In the genomic region with DNA sequence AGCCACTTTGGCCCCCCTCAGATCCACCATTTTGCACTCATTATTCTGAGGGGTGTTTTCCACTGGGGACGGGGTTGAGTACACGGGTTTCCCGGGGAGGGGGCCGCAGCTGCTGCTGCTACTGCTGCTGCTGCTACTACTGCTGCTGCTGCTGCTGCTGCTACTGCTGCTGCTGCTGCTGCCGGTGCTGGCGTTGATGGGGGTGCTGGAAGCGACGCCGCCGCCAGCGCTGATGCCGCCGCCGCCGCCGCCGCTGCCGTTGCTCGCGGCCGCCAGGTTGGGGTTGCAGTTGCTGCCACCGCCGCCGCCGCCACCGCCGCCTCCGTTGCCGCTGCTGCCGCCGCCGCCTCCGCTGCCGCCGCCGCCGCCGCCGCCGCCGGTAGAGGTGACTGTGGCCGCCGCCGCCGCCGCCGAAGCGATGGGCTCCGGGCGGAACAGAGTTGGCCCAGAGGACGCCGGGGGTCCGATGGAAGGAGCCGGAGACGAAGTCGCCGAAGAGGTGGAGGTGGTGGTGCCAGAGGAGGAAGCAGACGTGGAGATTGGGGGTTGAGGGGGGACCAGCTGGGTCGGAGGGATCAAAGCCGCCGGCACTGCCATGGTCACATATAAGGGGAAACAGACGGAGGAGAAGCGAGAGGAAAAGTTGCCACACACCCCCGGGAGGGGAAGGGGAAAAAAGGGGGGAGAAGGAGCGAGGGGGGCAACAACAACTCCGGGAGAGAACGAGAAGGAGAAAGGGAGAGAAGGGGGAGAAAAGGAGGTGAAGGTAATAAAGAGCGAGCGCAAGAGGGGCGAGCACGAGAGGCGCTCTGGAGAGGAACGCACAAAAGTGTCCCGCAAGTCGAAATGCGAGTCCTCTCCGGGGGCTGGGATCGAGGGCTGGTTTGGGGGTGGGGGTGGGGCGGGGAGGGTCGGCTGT, we compare ENCODE assay signal across 8 cellular contexts. TPM values are rescaled to one million over a fixed set of nuclear protein-coding genes. Genes with fewer than 3 reads are reported as not detected.
DNase-seq lines count a peak whose midpoint lies in the region; ATAC-seq and TF ChIP-seq lines count a peak whose summit lies in the region.

No MANE protein-coding gene starts in this region.

- H3K4ac ChIP-seq in neuronal stem cell (ENCODE audit: low read length) = peak overlapping the region; percentile 95

- H3K27me3 ChIP-seq in foreskin keratinocyte = peaks cover 93% of the 10 kb centered on the region
- H3K27me3 ChIP-seq in neuronal stem cell (ENCODE audit: control insufficient read depth in 3 of 3, insufficient read depth in 3 of 3, low read depth in 1 of 3, low read length in 3 of 3) = no peaks in the 10 kb centered on the region

- H2BK15ac ChIP-seq in neuronal stem cell (ENCODE audit: low read length) = peak overlapping the region; percentile 97

- H3K9ac ChIP-seq in neuronal stem cell (ENCODE audit: low read depth, low read length, poor library complexity) = peak overlapping the region; percentile 99

- peak overlapping the region; percentile 100 for H3K18ac ChIP-seq in neuronal stem cell (ENCODE audit: low read length)

- peak; percentile 61 for ATAC-seq in HG03432 (IDR thresholded peaks at IDR 0.05; ENCODE audit: unreplicated experiment)
- ATAC-seq in activated CD8-positive, alpha-beta memory T cell treated with anti-CD3 and anti-CD28 coated beads, Interleukin-2, amount 10 ng/mL, durations not matched to agents 7 days and 5 days = no peak
- ATAC-seq in foreskin keratinocyte = peak; percentile 55
- ATAC-seq in GM21619 (IDR thresholded peaks at IDR 0.05; ENCODE audit: unreplicated experiment) = no peak

- peaks cover 58% of the 10 kb centered on the region for H3K27me3 Mint-ChIP-seq in activated CD8-positive, alpha-beta memory T cell treated with anti-CD3 and anti-CD28 coated beads, Interleukin-2, amount 10 ng/mL, durations not matched to agents 7 days and 5 days

- peak overlapping the region; percentile 97 for H2BK12ac ChIP-seq in neuronal stem cell (ENCODE audit: low read length)

- H3K9me3 ChIP-seq in neuronal stem cell (replicated peaks in 1 of 2; ENCODE audit: control insufficient read depth in 2 of 2, insufficient read depth in 1 of 2, low read depth in 1 of 2, low read length in 2 of 2) = no peaks in the 10 kb centered on the region

- CTCF ChIA-PET in activated CD8-positive, alpha-beta memory T cell treated with anti-CD3 and anti-CD28 coated beads, Interleukin-2, amount 10 ng/mL, durations not matched to agents 7 days and 5 days (lab: Charles Lee) = no interaction called here

- peak overlapping the region; percentile 100 for H3K14ac ChIP-seq in neuronal stem cell (ENCODE audit: low read length)

- H3K79me1 ChIP-seq in neuronal stem cell (ENCODE audit: low read depth, low read length) = peaks cover 10% of the 10 kb centered on the region

- DNase-seq in DMS 273 (lab: John Stamatoyannopoulos, UW; ENCODE audit: unreplicated experiment) = peak; percentile 66
- DNase-seq in DMS 273 treated with DMSO at 0.1 percent for 48 hours (lab: John Stamatoyannopoulos, UW) = no peak
- DNase-seq in activated CD8-positive, alpha-beta memory T cell treated with anti-CD3 and anti-CD28 coated beads, Interleukin-2, amount 10 ng/mL, durations not matched to agents 7 days and 5 days = no peak
- no peak for DNase-seq in foreskin keratinocyte
- no peak for DNase-seq in neuronal stem cell (ENCODE audit: low spot score)
- DNase-seq in COLO829 (ENCODE audit: low spot score) = no peak

- peak overlapping the region; percentile 97 for H2AK5ac ChIP-seq in neuronal stem cell (ENCODE audit: low read depth, low read length)

- H3K27ac Mint-ChIP-seq in activated CD8-positive, alpha-beta memory T cell treated with anti-CD3 and anti-CD28 coated beads, Interleukin-2, amount 10 ng/mL, durations not matched to agents 7 days and 5 days = no peak overlapping the region

- peak overlapping the region; percentile 90 to 100 for H3K4me3 ChIP-seq in neuronal stem cell (ENCODE audit: low read length in 2 of 2)

- WGBS in neuronal stem cell (ENCODE audit: extremely low coverage in 2 of 2, insufficient read length in 2 of 2, insufficient replicate concordance in 1 of 2), 2 donors = no CpG with 5 or more reads among the region's 80 CpGs

- H4K8ac ChIP-seq in neuronal stem cell (ENCODE audit: low read depth, low read length) = no peak overlapping the region

- H3K23ac ChIP-seq in neuronal stem cell (ENCODE audit: low read depth, low read length, poor library complexity) = peak overlapping the region; percentile 89

- peaks cover 18% of the 10 kb centered on the region for H3K4me1 Mint-ChIP-seq in activated CD8-positive, alpha-beta memory T cell treated with anti-CD3 and anti-CD28 coated beads, Interleukin-2, amount 10 ng/mL, durations not matched to agents 7 days and 5 days

- H3K36me3 ChIP-seq in neuronal stem cell (replicated peaks in 1 of 2; ENCODE audit: control insufficient read depth in 2 of 2, insufficient read depth in 2 of 2, low read length in 2 of 2) = no peaks in the 10 kb centered on the region

- TF ChIP-seq CTCF in foreskin keratinocyte (conservative IDR thresholded peaks at IDR 0.05) = no peak

- no peaks in the 10 kb centered on the region for H3K4me1 ChIP-seq in foreskin keratinocyte
- H3K4me1 ChIP-seq in neuronal stem cell (ENCODE audit: control insufficient read depth in 2 of 2, insufficient read depth in 1 of 2, low read depth in 1 of 2, low read length in 2 of 2) = peaks cover 4 to 15% of the 10 kb centered on the region in 2 donors

- peak overlapping the region; percentile 91 for H2AFZ ChIP-seq in neuronal stem cell (ENCODE audit: low read length)

- H2BK5ac ChIP-seq in neuronal stem cell (ENCODE audit: low read length) = peak overlapping the region; percentile 99

- peaks cover 5% of the 10 kb centered on the region for H3K36me3 Mint-ChIP-seq in activated CD8-positive, alpha-beta memory T cell treated with anti-CD3 and anti-CD28 coated beads, Interleukin-2, amount 10 ng/mL, durations not matched to agents 7 days and 5 days

- H2BK120ac ChIP-seq in neuronal stem cell (ENCODE audit: low read depth, low read length) = peak overlapping the region; percentile 99

- H3K4me2 ChIP-seq in neuronal stem cell (ENCODE audit: insufficient read depth, low read length, poor library complexity, severe bottlenecking) = peak overlapping the region; percentile 78

- H3K9me3 Mint-ChIP-seq in activated CD8-positive, alpha-beta memory T cell treated with anti-CD3 and anti-CD28 coated beads, Interleukin-2, amount 10 ng/mL, durations not matched to agents 7 days and 5 days (ENCODE audit: low read depth) = no peaks in the 10 kb centered on the region

- H3K4me3 Mint-ChIP-seq in activated CD8-positive, alpha-beta memory T cell treated with anti-CD3 and anti-CD28 coated beads, Interleukin-2, amount 10 ng/mL, durations not matched to agents 7 days and 5 days = peak overlapping the region; percentile 45

- H4K91ac ChIP-seq in neuronal stem cell (ENCODE audit: low read depth, low read length, poor library complexity) = no peak overlapping the region

- no peak overlapping the region for H3K27ac ChIP-seq in foreskin keratinocyte
- peak overlapping the region; percentile 93 for H3K27ac ChIP-seq in neuronal stem cell (replicated peaks; ENCODE audit: low read length)

RNA-seq across cellular contexts. Expression of a gene that starts 0.6 kb away (rescaled TPM):
- total RNA-seq in activated CD8-positive, alpha-beta memory T cell treated with anti-CD3 and anti-CD28 coated beads, Interleukin-2, amount 10 ng/mL, durations not matched to agents 7 days and 5 days = not detected
- not detected in 2 replicates for total RNA-seq in foreskin keratinocyte
- not detected in 2 replicates for polyA plus RNA-seq in foreskin keratinocyte
- 17.9 TPM for polyA plus RNA-seq in neuronal stem cell (2013, experiment 1 of 2)
- 19.5 TPM for polyA plus RNA-seq in neuronal stem cell (2013, experiment 2 of 2)

Comparison
In these comparisons a context has a peak if more than half of its experiments do, and no peak if none do; other contexts are left out.
1. ATAC-seq: peak in HG03432 (single experiment) and foreskin keratinocyte (single experiment); none in activated CD8-positive, alpha-beta memory T cell treated with anti-CD3 and anti-CD28 coated beads, Interleukin-2, amount 10 ng/mL, durations not matched to agents 7 days and 5 days (single experiment) and GM21619 (single experiment).